Comparison of ENCODE assay signal across 8 cellular contexts in genomic region chr1:110339427-110340206, GRCh38. TPM values are rescaled to one million over a fixed set of nuclear protein-coding genes. Genes with fewer than 3 reads are reported as not detected.
DNase-seq lines count a peak whose midpoint lies in the region; ATAC-seq and TF ChIP-seq lines count a peak whose summit lies in the region.

No MANE protein-coding gene starts in this region.

- H3K79me2 ChIP-seq in OCI-LY1 (ENCODE audit: insufficient read depth, low read length) = peaks cover 50% of the 10 kb centered on the region

- no peaks in the 10 kb centered on the region for H3K9me3 Mint-ChIP-seq in CD4-positive, CD25-positive, alpha-beta regulatory T cell

- peaks cover 57% of the 10 kb centered on the region for H3K4me1 ChIP-seq in CD4-positive, CD25-positive, alpha-beta regulatory T cell (ENCODE audit: control insufficient read depth, insufficient read depth, low read length, poor library complexity, severe bottlenecking)
- peaks cover 56% of the 10 kb centered on the region for H3K4me1 ChIP-seq in OCI-LY1 (ENCODE audit: insufficient read depth, low read length, severe bottlenecking)
- peaks cover 40% of the 10 kb centered on the region for H3K4me1 ChIP-seq in cardiac muscle cell (ENCODE audit: low read depth)
- peaks cover 51% of the 10 kb centered on the region for H3K4me1 ChIP-seq in psoas muscle

- peak overlapping the region; percentile 74 for H3K4me2 ChIP-seq in OCI-LY1 (ENCODE audit: low read length)

- H3K9ac ChIP-seq in OCI-LY1 (ENCODE audit: low read length) = peak overlapping the region; percentile 92

- peak overlapping the region in 1 of 3 donors; percentile 56 for H3K27ac Mint-ChIP-seq in CD4-positive, CD25-positive, alpha-beta regulatory T cell

- H3K27me3 ChIP-seq in CD4-positive, CD25-positive, alpha-beta regulatory T cell (ENCODE audit: control insufficient read depth, insufficient read depth, low read length) = no peaks in the 10 kb centered on the region
- no peaks in the 10 kb centered on the region for H3K27me3 ChIP-seq in OCI-LY1 (ENCODE audit: insufficient read depth, low read length)
- H3K27me3 ChIP-seq in cardiac muscle cell = no peaks in the 10 kb centered on the region
- no peaks in the 10 kb centered on the region for H3K27me3 ChIP-seq in psoas muscle (ENCODE audit: insufficient read depth in 3 of 3, low read length in 2 of 3)

- peak overlapping the region; percentile 99 for H3K27ac ChIP-seq in CD4-positive, CD25-positive, alpha-beta regulatory T cell (ENCODE audit: insufficient read depth, low read length, poor library complexity, severe bottlenecking)
- H3K27ac ChIP-seq in OCI-LY1 (ENCODE audit: low read depth, low read length, poor library complexity, severe bottlenecking) = peak overlapping the region; percentile 97
- peak overlapping the region; percentile 99 for H3K27ac ChIP-seq in cardiac muscle cell
- peak overlapping the region; percentile 97 for H3K27ac ChIP-seq in psoas muscle

- peaks cover 13 to 65% (median 44%) of the 10 kb centered on the region in 4 donors for H3K4me1 Mint-ChIP-seq in CD4-positive, CD25-positive, alpha-beta regulatory T cell

- no peaks in the 10 kb centered on the region for H3F3A ChIP-seq in OCI-LY1 (ENCODE audit: insufficient read depth, low read length)

- H3K9me3 ChIP-seq in CD4-positive, CD25-positive, alpha-beta regulatory T cell (ENCODE audit: control insufficient read depth in 2 of 2, low read length in 2 of 2) = no peaks in the 10 kb centered on the region
- H3K9me3 ChIP-seq in OCI-LY1 (ENCODE audit: low read length) (no peaks in the 10 kb centered on the region), cardiac muscle cell (ENCODE audit: low read depth) (no peaks in the 10 kb centered on the region), psoas muscle (no peaks in the 10 kb centered on the region)

- peaks cover 4% of the 10 kb centered on the region; the same call in 1 of the 2 replicates for H4K20me1 ChIP-seq in OCI-LY1 (ENCODE audit: insufficient read depth, low read length)

- 0 to 1% (median 0%) methylated on average over 72 to 75 of the region's 75 CpGs for WGBS in psoas muscle, 3 donors

- H3K9me2 ChIP-seq in OCI-LY1 (ENCODE audit: low read depth, low read length) = no peaks in the 10 kb centered on the region

- intact Hi-C loops in psoas muscle (cut with DNase I) = loop anchor here (2.0 to 10.0 kb wide), 3 partner anchors 67 to 1105 kb away; partner anchors contain the start of genes LAMTOR5 (in 2 of the 2), ATP5PB (in 1 of the 2) and WDR77 (in 1 of the 2)
- intact Hi-C loops in posterior vena cava (cut with DNase I) = no loop called here

- no peak overlapping the region for H3K4me3 Mint-ChIP-seq in CD4-positive, CD25-positive, alpha-beta regulatory T cell

- H3K27me3 Mint-ChIP-seq in CD4-positive, CD25-positive, alpha-beta regulatory T cell = no peaks in the 10 kb centered on the region

- H3K36me3 ChIP-seq in CD4-positive, CD25-positive, alpha-beta regulatory T cell (ENCODE audit: control insufficient read depth, insufficient read depth, low read length) = peaks cover 31% of the 10 kb centered on the region
- H3K36me3 ChIP-seq in OCI-LY1 (ENCODE audit: insufficient read depth, low read length) = peaks cover 45% of the 10 kb centered on the region
- peaks cover 18% of the 10 kb centered on the region for H3K36me3 ChIP-seq in cardiac muscle cell
- H3K36me3 ChIP-seq in psoas muscle (ENCODE audit: insufficient read depth in 1 of 2, low read depth in 1 of 2) = peaks cover 0 to 20% of the 10 kb centered on the region in 2 donors

- TF ChIP-seq CTCF in OCI-LY1 (IDR thresholded peaks at IDR 0.05; ENCODE audit: low read length) (no peak), cardiac muscle cell (IDR thresholded peaks at IDR 0.05; ENCODE audit: low read depth, low read length) (peak; percentile 39), psoas muscle (IDR thresholded peaks at IDR 0.05) (peak; percentile 63)

- H3K36me3 Mint-ChIP-seq in CD4-positive, CD25-positive, alpha-beta regulatory T cell = peaks cover 30% of the 10 kb centered on the region

- peak in 2 of 3 donors; percentile 46 to 57 for DNase-seq in CD4-positive, CD25-positive, alpha-beta regulatory T cell
- DNase-seq in activated naive CD4-positive, alpha-beta T cell (lab: John Stamatoyannopoulos, UW) = peak in 3 of 4 experiments; percentile 45 to 63 (median 55)
- peak; percentile 56 to 70 for DNase-seq in cardiac muscle cell (ENCODE audit: low read depth in 1 of 2, low spot score in 1 of 2)
- peak; percentile 55 to 76 for DNase-seq in psoas muscle
- DNase-seq in HuH-7 (ENCODE audit: low spot score) = no peak
- DNase-seq in posterior vena cava (ENCODE audit: low spot score) = no peak

- no peak overlapping the region for H2AFZ ChIP-seq in OCI-LY1 (ENCODE audit: low read length)

- ATAC-seq in CD4-positive, CD25-positive, alpha-beta regulatory T cell (ENCODE audit: low read depth in 2 of 2) = no peak
- peak; percentile 1 for ATAC-seq in GM21737 (IDR thresholded peaks at IDR 0.05; ENCODE audit: unreplicated experiment)
- ATAC-seq in psoas muscle = peak; percentile 3 to 31 (median 8)

- peak overlapping the region; percentile 76 for H3K4me3 ChIP-seq in CD4-positive, CD25-positive, alpha-beta regulatory T cell (ENCODE audit: low read depth, low read length)
- H3K4me3 ChIP-seq in OCI-LY1 (ENCODE audit: low read depth, low read length, poor library complexity, severe bottlenecking) (peak overlapping the region; percentile 82), cardiac muscle cell (peak overlapping the region; percentile 90), psoas muscle (peak overlapping the region; percentile 93)

RNA-seq across cellular contexts. Expression of gene RBM15, which starts 0.4 kb away (rescaled TPM):
- 53.3 TPM for total RNA-seq in CD4-positive, CD25-positive, alpha-beta regulatory T cell
- 10 to 100 TPM in 3 of 4 donors, 1 to 10 TPM in 1; 7.5 to 12.9 (median 11.6) TPM for polyA plus RNA-seq in CD4-positive, CD25-positive, alpha-beta regulatory T cell
- 38.2 and 73.4 TPM in 2 replicates for total RNA-seq in cardiac muscle cell
- polyA plus RNA-seq in cardiac muscle cell = 8.5 and 15.0 TPM in 2 replicates
- total RNA-seq in psoas muscle = 10 to 100 TPM; 18.9 to 32.0 (median 25.0) TPM
- polyA plus RNA-seq in psoas muscle = 10 to 100 TPM in 1 of 3 donors, 1 to 10 TPM in 2; 1.9 to 22.4 (median 4.4) TPM
- 10 to 100 TPM; 14.8 to 15.9 TPM for total RNA-seq in posterior vena cava

RNA-seq across cellular contexts. Expression of gene SLC16A4, which starts 51.2 kb away (rescaled TPM):
- total RNA-seq in CD4-positive, CD25-positive, alpha-beta regulatory T cell = not detected
- under 1 TPM; 0.31 to 0.73 (median 0.65) TPM for polyA plus RNA-seq in CD4-positive, CD25-positive, alpha-beta regulatory T cell
- total RNA-seq in cardiac muscle cell (0.21 and 0.66 TPM in 2 replicates), psoas muscle (1 to 10 TPM in 2 of 4 donors, under 1 TPM in 2; 0.86 to 1.1 (median 1.0) TPM), posterior vena cava (1 to 10 TPM; 8.0 to 8.6 TPM)
- polyA plus RNA-seq in cardiac muscle cell (0.87 and 0.91 TPM in 2 replicates), psoas muscle (1 to 10 TPM in 2 of 3 donors, under 1 TPM in 1; 0.79 to 4.3 (median 1.1) TPM)

Comparison
In these comparisons a context has a peak if more than half of its experiments do, and no peak if none do; other contexts are left out.
1. ATAC-seq: peak in GM21737 (single experiment) and psoas muscle (4 of 4); none in CD4-positive, CD25-positive, alpha-beta regulatory T cell (0 of 2).
2. DNase-seq: peak in CD4-positive, CD25-positive, alpha-beta regulatory T cell (2 of 3), activated naive CD4-positive, alpha-beta T cell (3 of 4), cardiac muscle cell (2 of 2) and psoas muscle (2 of 2); none in HuH-7 (single experiment) and posterior vena cava (single experiment).
3. intact Hi-C loops: an anchor here in psoas muscle (2.0 to 10.0 kb wide); none called in posterior vena cava.
4. Peak in every context shown above with its lines, with median percentiles within 50 percentile points of each other: H3K27ac ChIP-seq and H3K4me3 ChIP-seq.